In genomic region chr18:10213526-10213925, GRCh38 we compare ENCODE assay signal across 9 cellular contexts.
A peak's percentile ranks its signal among the peaks of the same experiment; 100 is the strongest.
DNase-seq lines count a peak whose midpoint lies in the region; ATAC-seq and TF ChIP-seq lines count a peak whose summit lies in the region.
"Had no signal": no experiment of that assay in that cellular context is flagged by ENCODE, and none has a peak within 500 bp of the region (broad histone marks: within the 10 kb centered on the region; RNA-seq: fewer than 3 reads in every experiment).

No MANE protein-coding gene starts in this region.

- peaks cover 11% of the 10 kb centered on the region for H3K4me1 ChIP-seq in lower lobe of right lung
- H3K4me1 ChIP-seq: vagina had no signal

- H3K36me3 ChIP-seq in lower lobe of right lung = no peaks in the 10 kb centered on the region
- H3K36me3 ChIP-seq: vagina had no signal

- DNase-seq in AG08395 (ENCODE audit: low spot score) = peak; percentile 35
- DNase-seq in RPMI8226 = peak; percentile 61
- DNase-seq in lower lobe of right lung = no peak
- DNase-seq in middle frontal gyrus (ENCODE audit: extremely low spot score, low spot score) = no peak
- no peak for DNase-seq in activated gamma-delta T cell treated with Interleukin-2 at 50 U/mL for 16 hours

- no peaks in the 10 kb centered on the region for H3K9me3 ChIP-seq in lower lobe of right lung
- H3K9me3 ChIP-seq: vagina had no signal

- TF ChIP-seq CTCF in lower lobe of right lung (IDR thresholded peaks at IDR 0.05) = no peak

- H3K27me3 ChIP-seq in lower lobe of right lung (ENCODE audit: low read depth) = no peaks in the 10 kb centered on the region
- H3K27me3 ChIP-seq: vagina had no signal

- H3K4me3 ChIP-seq in lower lobe of right lung = no peak overlapping the region
- H3K4me3 ChIP-seq: vagina had no signal

- peak; percentile 95 for ATAC-seq in GM18909 (IDR thresholded peaks at IDR 0.05; ENCODE audit: poor library complexity, unreplicated experiment)
- ATAC-seq in HG03432 (IDR thresholded peaks at IDR 0.05; ENCODE audit: unreplicated experiment) = peak; percentile 78
- ATAC-seq in lower lobe of right lung = peak; percentile 89 to 95
- no peak for ATAC-seq in GM21717 (IDR thresholded peaks at IDR 0.05; ENCODE audit: unreplicated experiment)

- intact Hi-C loops in lower lobe of right lung (cut with DNase I) = no loop called here

- peak overlapping the region; percentile 27 for H3K27ac ChIP-seq in lower lobe of right lung
- H3K27ac ChIP-seq: vagina had no signal

Comparison
In these comparisons a context has a peak if more than half of its experiments do, and no peak if none do; other contexts are left out.
1. DNase-seq: peak in AG08395 (single experiment) and RPMI8226 (single experiment); none in lower lobe of right lung (single experiment), middle frontal gyrus (single experiment) and activated gamma-delta T cell treated with Interleukin-2 at 50 U/mL for 16 hours (single experiment).